In genomic region chr1:87833158-87833557, GRCh38 we compare ENCODE assay signal across 1 cellular context.
TF ChIP-seq lines count a peak whose summit lies in the region.

No MANE protein-coding gene starts in this region.

TF ChIP-seq in SK-N-SH, 30 proteins besides CTCF, POLR2A, EP300 and RAD21 (continued from another document):
- TF ChIP-seq TEAD4 (IDR thresholded peaks at IDR 0.05; ENCODE audit: borderline replicate concordance, insufficient read depth) (no peak), NRF1 (IDR thresholded peaks at IDR 0.05; ENCODE audit: low read depth, low read length) (no peak), MXI1 (IDR thresholded peaks at IDR 0.05; ENCODE audit: low read depth, low read length) (no peak), RCOR1 (IDR thresholded peaks at IDR 0.05; ENCODE audit: low read length) (no peak), FOXM1 (IDR thresholded peaks at IDR 0.05; ENCODE audit: low read depth) (no peak), MAX (IDR thresholded peaks at IDR 0.05; ENCODE audit: low read depth) (no peak)
- TF ChIP-seq, protein P1, sequence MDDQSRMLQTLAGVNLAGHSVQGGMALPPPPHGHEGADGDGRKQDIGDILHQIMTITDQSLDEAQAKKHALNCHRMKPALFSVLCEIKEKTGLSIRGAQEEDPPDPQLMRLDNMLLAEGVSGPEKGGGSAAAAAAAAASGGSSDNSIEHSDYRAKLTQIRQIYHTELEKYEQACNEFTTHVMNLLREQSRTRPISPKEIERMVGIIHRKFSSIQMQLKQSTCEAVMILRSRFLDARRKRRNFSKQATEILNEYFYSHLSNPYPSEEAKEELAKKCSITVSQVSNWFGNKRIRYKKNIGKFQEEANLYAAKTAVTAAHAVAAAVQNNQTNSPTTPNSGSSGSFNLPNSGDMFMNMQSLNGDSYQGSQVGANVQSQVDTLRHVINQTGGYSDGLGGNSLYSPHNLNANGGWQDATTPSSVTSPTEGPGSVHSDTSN (IDR thresholded peaks at IDR 0.05): no peak
- TF ChIP-seq, protein P2, sequence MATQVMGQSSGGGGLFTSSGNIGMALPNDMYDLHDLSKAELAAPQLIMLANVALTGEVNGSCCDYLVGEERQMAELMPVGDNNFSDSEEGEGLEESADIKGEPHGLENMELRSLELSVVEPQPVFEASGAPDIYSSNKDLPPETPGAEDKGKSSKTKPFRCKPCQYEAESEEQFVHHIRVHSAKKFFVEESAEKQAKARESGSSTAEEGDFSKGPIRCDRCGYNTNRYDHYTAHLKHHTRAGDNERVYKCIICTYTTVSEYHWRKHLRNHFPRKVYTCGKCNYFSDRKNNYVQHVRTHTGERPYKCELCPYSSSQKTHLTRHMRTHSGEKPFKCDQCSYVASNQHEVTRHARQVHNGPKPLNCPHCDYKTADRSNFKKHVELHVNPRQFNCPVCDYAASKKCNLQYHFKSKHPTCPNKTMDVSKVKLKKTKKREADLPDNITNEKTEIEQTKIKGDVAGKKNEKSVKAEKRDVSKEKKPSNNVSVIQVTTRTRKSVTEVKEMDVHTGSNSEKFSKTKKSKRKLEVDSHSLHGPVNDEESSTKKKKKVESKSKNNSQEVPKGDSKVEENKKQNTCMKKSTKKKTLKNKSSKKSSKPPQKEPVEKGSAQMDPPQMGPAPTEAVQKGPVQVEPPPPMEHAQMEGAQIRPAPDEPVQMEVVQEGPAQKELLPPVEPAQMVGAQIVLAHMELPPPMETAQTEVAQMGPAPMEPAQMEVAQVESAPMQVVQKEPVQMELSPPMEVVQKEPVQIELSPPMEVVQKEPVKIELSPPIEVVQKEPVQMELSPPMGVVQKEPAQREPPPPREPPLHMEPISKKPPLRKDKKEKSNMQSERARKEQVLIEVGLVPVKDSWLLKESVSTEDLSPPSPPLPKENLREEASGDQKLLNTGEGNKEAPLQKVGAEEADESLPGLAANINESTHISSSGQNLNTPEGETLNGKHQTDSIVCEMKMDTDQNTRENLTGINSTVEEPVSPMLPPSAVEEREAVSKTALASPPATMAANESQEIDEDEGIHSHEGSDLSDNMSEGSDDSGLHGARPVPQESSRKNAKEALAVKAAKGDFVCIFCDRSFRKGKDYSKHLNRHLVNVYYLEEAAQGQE (IDR thresholded peaks at IDR 0.05; ENCODE audit: low read depth, low read length): no peak
